In the genomic region with DNA sequence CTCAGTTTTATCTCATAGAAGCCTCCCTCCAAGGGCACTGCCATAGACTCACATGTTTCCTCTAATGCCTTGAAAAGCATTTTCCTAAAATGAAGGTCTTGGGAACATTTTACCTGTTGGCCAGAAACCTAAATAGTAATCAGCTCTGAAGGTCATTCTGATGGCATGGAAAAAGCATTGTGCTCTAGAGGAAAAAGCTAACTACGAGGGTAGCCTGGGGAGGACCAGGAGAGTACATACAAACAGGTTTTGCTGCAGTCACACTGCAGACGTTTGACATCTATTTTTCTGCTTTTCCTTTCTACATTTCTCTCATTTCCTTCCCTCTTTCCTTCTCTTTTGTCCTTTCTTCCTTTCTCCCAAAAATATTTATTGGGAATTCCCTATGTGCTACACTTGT, we compare ENCODE assay signal across 11 cellular contexts.
"Had no signal": no experiment of that assay in that cellular context is flagged by ENCODE, and none has a peak within 500 bp of the region (broad histone marks: within the 10 kb centered on the region; RNA-seq: fewer than 3 reads in every experiment).

No MANE protein-coding gene starts in this region.

- H3K4me1 ChIP-seq: colonic mucosa, heart right ventricle, thyroid gland had no signal

- ATAC-seq: heart right ventricle, left cardiac atrium had no signal

- H3K9me3 ChIP-seq: colonic mucosa, heart right ventricle, thyroid gland had no signal

- DNase-seq: activated gamma-delta T cell treated with Interleukin-2 at 50 U/mL for 16 hours; activated T-cell treated with anti-CD3 and anti-CD28 coated beads, Interleukin-2, amount 50 U/mL, for 1 hour; aorta; colonic mucosa; dorsolateral prefrontal cortex; heart right ventricle; left cardiac atrium; stimulated activated CD4-positive, alpha-beta T cell treated with anti-CD3 and anti-CD28 coated beads, Interleukin-1b, Interleukin-23, amount 100 ng/mL, for 48 hours; substantia nigra; thyroid gland; WERI-Rb-1 had no signal

- H3K4me3 ChIP-seq: colonic mucosa, dorsolateral prefrontal cortex, heart right ventricle, thyroid gland had no signal

- H3K27ac ChIP-seq: colonic mucosa, dorsolateral prefrontal cortex, heart right ventricle, thyroid gland, WERI-Rb-1 had no signal

- H3K36me3 ChIP-seq: colonic mucosa, heart right ventricle, thyroid gland, WERI-Rb-1 had no signal

- H3K27me3 ChIP-seq: colonic mucosa, dorsolateral prefrontal cortex, heart right ventricle, thyroid gland had no signal
